In genomic region chr5:112616812-112617547, GRCh38 we compare ENCODE assay signal across 1 cellular context.
TF ChIP-seq lines count a peak whose summit lies in the region.

No MANE protein-coding gene starts in this region.

TF ChIP-seq in HepG2, 621 proteins besides CTCF, POLR2A, EP300 and RAD21 (continued from another document):
- TF ChIP-seq MXD1 (CRISPR knock-in tag; IDR thresholded peaks at IDR 0.05) (no peak), ZGPAT (CRISPR knock-in tag; IDR thresholded peaks at IDR 0.05) (no peak), STAT5B (CRISPR knock-in tag; IDR thresholded peaks at IDR 0.05) (no peak), ZNF24 (IDR thresholded peaks at IDR 0.05) (no peak)
